2 cellular contexts compared by ENCODE assay signal in the genomic region with DNA sequence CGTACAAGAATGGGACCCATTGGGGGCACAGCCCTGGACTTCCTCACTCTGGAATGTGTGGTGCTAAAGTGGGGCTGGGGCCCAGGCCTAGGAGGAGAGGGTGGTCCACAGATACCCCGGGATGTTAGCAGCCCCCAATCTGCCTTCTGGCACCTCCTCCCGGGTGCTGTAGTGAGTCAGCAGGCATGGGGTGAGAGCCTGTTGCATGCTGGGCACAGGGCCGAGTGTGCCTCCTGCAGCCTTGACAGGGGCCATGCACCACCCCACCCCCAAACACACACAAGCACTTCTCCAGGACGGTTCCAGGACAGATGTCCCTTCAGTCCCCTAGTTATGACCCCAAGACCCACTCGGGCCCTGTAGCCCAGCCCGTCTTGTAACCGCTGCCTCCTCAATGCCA.
TF ChIP-seq lines count a peak whose summit lies in the region.

No MANE protein-coding gene starts in this region.

TF ChIP-seq in HCT116, 20 proteins besides CTCF, POLR2A, EP300 and RAD21:
- no peak for TF ChIP-seq ZFX (IDR thresholded peaks at IDR 0.05)
- no peak for TF ChIP-seq SIN3A (IDR thresholded peaks at IDR 0.05; ENCODE audit: low read depth)
- TF ChIP-seq SP1 (IDR thresholded peaks at IDR 0.05; ENCODE audit: low read depth), result no peak
- TF ChIP-seq ZNF274 (IDR thresholded peaks at IDR 0.05; ENCODE audit: low read depth, low read length), result no peak
- TF ChIP-seq ELF1 (IDR thresholded peaks at IDR 0.05; ENCODE audit: borderline replicate concordance, low read depth), result no peak
- TF ChIP-seq, protein P1, sequence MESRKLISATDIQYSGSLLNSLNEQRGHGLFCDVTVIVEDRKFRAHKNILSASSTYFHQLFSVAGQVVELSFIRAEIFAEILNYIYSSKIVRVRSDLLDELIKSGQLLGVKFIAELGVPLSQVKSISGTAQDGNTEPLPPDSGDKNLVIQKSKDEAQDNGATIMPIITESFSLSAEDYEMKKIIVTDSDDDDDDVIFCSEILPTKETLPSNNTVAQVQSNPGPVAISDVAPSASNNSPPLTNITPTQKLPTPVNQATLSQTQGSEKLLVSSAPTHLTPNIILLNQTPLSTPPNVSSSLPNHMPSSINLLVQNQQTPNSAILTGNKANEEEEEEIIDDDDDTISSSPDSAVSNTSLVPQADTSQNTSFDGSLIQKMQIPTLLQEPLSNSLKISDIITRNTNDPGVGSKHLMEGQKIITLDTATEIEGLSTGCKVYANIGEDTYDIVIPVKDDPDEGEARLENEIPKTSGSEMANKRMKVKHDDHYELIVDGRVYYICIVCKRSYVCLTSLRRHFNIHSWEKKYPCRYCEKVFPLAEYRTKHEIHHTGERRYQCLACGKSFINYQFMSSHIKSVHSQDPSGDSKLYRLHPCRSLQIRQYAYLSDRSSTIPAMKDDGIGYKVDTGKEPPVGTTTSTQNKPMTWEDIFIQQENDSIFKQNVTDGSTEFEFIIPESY (IDR thresholded peaks at IDR 0.05; ENCODE audit: extremely low read depth, insufficient replicate concordance, low read length), result no peak
- TF ChIP-seq JUND (IDR thresholded peaks at IDR 0.05), result no peak
- TF ChIP-seq, protein P2, sequence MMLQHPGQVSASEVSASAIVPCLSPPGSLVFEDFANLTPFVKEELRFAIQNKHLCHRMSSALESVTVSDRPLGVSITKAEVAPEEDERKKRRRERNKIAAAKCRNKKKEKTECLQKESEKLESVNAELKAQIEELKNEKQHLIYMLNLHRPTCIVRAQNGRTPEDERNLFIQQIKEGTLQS (IDR thresholded peaks at IDR 0.05), result no peak
- TF ChIP-seq EZH2 (IDR thresholded peaks at IDR 0.05), result no peak
- TF ChIP-seq FOSL1 (IDR thresholded peaks at IDR 0.05; ENCODE audit: low read depth), result no peak
- TF ChIP-seq EGR1 (IDR thresholded peaks at IDR 0.05; ENCODE audit: low read depth), result no peak
- no peak for TF ChIP-seq YY1 (IDR thresholded peaks at IDR 0.05; ENCODE audit: extremely low read depth, insufficient replicate concordance, low read depth, low read length)
- no peak for TF ChIP-seq CBX3 (IDR thresholded peaks at IDR 0.05; ENCODE audit: low read depth)
- no peak for TF ChIP-seq SRF (IDR thresholded peaks at IDR 0.05; ENCODE audit: low read depth)
- TF ChIP-seq, protein P3, sequence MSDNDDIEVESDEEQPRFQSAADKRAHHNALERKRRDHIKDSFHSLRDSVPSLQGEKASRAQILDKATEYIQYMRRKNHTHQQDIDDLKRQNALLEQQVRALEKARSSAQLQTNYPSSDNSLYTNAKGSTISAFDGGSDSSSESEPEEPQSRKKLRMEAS (IDR thresholded peaks at IDR 0.05), result no peak
- TF ChIP-seq, protein P4, sequence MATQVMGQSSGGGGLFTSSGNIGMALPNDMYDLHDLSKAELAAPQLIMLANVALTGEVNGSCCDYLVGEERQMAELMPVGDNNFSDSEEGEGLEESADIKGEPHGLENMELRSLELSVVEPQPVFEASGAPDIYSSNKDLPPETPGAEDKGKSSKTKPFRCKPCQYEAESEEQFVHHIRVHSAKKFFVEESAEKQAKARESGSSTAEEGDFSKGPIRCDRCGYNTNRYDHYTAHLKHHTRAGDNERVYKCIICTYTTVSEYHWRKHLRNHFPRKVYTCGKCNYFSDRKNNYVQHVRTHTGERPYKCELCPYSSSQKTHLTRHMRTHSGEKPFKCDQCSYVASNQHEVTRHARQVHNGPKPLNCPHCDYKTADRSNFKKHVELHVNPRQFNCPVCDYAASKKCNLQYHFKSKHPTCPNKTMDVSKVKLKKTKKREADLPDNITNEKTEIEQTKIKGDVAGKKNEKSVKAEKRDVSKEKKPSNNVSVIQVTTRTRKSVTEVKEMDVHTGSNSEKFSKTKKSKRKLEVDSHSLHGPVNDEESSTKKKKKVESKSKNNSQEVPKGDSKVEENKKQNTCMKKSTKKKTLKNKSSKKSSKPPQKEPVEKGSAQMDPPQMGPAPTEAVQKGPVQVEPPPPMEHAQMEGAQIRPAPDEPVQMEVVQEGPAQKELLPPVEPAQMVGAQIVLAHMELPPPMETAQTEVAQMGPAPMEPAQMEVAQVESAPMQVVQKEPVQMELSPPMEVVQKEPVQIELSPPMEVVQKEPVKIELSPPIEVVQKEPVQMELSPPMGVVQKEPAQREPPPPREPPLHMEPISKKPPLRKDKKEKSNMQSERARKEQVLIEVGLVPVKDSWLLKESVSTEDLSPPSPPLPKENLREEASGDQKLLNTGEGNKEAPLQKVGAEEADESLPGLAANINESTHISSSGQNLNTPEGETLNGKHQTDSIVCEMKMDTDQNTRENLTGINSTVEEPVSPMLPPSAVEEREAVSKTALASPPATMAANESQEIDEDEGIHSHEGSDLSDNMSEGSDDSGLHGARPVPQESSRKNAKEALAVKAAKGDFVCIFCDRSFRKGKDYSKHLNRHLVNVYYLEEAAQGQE (IDR thresholded peaks at IDR 0.05; ENCODE audit: low read depth), result no peak
- TF ChIP-seq TCF7L2 (IDR thresholded peaks at IDR 0.05; ENCODE audit: borderline replicate concordance, extremely low read depth, insufficient read depth, insufficient read length), result no peak
- TF ChIP-seq POLR2AphosphoS5 (IDR thresholded peaks at IDR 0.05; ENCODE audit: low read depth, low read length), result no peak
- no peak for TF ChIP-seq CEBPB (IDR thresholded peaks at IDR 0.05; ENCODE audit: low read depth)

TF ChIP-seq in K562, 482 proteins besides CTCF, POLR2A, EP300 and RAD21:
- TF ChIP-seq ZFX (CRISPR knock-in tag; IDR thresholded peaks at IDR 0.05) (no peak), STAG1 (CRISPR knock-in tag; IDR thresholded peaks at IDR 0.05; ENCODE audit: borderline replicate concordance) (no peak), ZFP1 (CRISPR knock-in tag; IDR thresholded peaks at IDR 0.05) (no peak), ZNF124 (CRISPR knock-in tag; IDR thresholded peaks at IDR 0.05) (no peak), ZNF586 (CRISPR knock-in tag; conservative IDR thresholded peaks at IDR 0.05) (no peak), MYBL2 (IDR thresholded peaks at IDR 0.05; ENCODE audit: low read depth) (no peak), MYBL2 (CRISPR knock-in tag; IDR thresholded peaks at IDR 0.05; ENCODE audit: borderline replicate concordance) (no peak), ZNF140 (CRISPR knock-in tag; IDR thresholded peaks at IDR 0.05) (no peak), ZNF699 (CRISPR knock-in tag; IDR thresholded peaks at IDR 0.05; ENCODE audit: insufficient replicate concordance) (no peak), KAT7 (CRISPR knock-in tag; IDR thresholded peaks at IDR 0.05; ENCODE audit: borderline replicate concordance) (no peak), HNRNPL (IDR thresholded peaks at IDR 0.05; ENCODE audit: low read depth, low read length) (no peak), MTA3 (IDR thresholded peaks at IDR 0.05; ENCODE audit: borderline replicate concordance) (no peak), ZNF23 (CRISPR knock-in tag; IDR thresholded peaks at IDR 0.05) (no peak)
- TF ChIP-seq, protein P5, sequence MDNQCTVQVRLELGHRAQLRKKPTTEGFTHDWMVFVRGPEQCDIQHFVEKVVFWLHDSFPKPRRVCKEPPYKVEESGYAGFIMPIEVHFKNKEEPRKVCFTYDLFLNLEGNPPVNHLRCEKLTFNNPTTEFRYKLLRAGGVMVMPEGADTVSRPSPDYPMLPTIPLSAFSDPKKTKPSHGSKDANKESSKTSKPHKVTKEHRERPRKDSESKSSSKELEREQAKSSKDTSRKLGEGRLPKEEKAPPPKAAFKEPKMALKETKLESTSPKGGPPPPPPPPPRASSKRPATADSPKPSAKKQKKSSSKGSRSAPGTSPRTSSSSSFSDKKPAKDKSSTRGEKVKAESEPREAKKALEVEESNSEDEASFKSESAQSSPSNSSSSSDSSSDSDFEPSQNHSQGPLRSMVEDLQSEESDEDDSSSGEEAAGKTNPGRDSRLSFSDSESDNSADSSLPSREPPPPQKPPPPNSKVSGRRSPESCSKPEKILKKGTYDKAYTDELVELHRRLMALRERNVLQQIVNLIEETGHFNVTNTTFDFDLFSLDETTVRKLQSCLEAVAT (IDR thresholded peaks at IDR 0.05), result no peak
- TF ChIP-seq, protein P6, sequence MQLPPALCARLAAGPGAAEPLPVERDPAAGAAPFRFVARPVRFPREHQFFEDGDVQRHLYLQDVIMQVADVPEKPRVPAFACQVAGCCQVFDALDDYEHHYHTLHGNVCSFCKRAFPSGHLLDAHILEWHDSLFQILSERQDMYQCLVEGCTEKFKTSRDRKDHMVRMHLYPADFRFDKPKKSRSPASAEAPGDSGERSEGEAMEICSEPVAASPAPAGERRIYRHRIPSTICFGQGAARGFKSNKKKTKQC (CRISPR knock-in tag; IDR thresholded peaks at IDR 0.05), result no peak
- TF ChIP-seq, protein P7, sequence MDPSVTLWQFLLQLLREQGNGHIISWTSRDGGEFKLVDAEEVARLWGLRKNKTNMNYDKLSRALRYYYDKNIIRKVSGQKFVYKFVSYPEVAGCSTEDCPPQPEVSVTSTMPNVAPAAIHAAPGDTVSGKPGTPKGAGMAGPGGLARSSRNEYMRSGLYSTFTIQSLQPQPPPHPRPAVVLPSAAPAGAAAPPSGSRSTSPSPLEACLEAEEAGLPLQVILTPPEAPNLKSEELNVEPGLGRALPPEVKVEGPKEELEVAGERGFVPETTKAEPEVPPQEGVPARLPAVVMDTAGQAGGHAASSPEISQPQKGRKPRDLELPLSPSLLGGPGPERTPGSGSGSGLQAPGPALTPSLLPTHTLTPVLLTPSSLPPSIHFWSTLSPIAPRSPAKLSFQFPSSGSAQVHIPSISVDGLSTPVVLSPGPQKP (CRISPR knock-in tag; IDR thresholded peaks at IDR 0.05), result no peak
- TF ChIP-seq, protein P8, sequence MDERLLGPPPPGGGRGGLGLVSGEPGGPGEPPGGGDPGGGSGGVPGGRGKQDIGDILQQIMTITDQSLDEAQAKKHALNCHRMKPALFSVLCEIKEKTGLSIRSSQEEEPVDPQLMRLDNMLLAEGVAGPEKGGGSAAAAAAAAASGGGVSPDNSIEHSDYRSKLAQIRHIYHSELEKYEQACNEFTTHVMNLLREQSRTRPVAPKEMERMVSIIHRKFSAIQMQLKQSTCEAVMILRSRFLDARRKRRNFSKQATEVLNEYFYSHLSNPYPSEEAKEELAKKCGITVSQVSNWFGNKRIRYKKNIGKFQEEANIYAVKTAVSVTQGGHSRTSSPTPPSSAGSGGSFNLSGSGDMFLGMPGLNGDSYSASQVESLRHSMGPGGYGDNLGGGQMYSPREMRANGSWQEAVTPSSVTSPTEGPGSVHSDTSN (CRISPR knock-in tag; IDR thresholded peaks at IDR 0.05; ENCODE audit: low read depth), result no peak
- TF ChIP-seq, protein P8 (tag; conservative IDR thresholded peaks at IDR 0.05; ENCODE audit: low read depth), result no peak
- TF ChIP-seq, protein P9, sequence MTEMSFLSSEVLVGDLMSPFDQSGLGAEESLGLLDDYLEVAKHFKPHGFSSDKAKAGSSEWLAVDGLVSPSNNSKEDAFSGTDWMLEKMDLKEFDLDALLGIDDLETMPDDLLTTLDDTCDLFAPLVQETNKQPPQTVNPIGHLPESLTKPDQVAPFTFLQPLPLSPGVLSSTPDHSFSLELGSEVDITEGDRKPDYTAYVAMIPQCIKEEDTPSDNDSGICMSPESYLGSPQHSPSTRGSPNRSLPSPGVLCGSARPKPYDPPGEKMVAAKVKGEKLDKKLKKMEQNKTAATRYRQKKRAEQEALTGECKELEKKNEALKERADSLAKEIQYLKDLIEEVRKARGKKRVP (CRISPR knock-in tag; IDR thresholded peaks at IDR 0.05), result no peak
- TF ChIP-seq, protein P10, sequence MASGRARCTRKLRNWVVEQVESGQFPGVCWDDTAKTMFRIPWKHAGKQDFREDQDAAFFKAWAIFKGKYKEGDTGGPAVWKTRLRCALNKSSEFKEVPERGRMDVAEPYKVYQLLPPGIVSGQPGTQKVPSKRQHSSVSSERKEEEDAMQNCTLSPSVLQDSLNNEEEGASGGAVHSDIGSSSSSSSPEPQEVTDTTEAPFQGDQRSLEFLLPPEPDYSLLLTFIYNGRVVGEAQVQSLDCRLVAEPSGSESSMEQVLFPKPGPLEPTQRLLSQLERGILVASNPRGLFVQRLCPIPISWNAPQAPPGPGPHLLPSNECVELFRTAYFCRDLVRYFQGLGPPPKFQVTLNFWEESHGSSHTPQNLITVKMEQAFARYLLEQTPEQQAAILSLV (tag; IDR thresholded peaks at IDR 0.05), result no peak
- TF ChIP-seq, protein P11, sequence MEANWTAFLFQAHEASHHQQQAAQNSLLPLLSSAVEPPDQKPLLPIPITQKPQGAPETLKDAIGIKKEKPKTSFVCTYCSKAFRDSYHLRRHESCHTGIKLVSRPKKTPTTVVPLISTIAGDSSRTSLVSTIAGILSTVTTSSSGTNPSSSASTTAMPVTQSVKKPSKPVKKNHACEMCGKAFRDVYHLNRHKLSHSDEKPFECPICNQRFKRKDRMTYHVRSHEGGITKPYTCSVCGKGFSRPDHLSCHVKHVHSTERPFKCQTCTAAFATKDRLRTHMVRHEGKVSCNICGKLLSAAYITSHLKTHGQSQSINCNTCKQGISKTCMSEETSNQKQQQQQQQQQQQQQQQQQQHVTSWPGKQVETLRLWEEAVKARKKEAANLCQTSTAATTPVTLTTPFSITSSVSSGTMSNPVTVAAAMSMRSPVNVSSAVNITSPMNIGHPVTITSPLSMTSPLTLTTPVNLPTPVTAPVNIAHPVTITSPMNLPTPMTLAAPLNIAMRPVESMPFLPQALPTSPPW (CRISPR knock-in tag; IDR thresholded peaks at IDR 0.05), result no peak
- TF ChIP-seq, protein P12, sequence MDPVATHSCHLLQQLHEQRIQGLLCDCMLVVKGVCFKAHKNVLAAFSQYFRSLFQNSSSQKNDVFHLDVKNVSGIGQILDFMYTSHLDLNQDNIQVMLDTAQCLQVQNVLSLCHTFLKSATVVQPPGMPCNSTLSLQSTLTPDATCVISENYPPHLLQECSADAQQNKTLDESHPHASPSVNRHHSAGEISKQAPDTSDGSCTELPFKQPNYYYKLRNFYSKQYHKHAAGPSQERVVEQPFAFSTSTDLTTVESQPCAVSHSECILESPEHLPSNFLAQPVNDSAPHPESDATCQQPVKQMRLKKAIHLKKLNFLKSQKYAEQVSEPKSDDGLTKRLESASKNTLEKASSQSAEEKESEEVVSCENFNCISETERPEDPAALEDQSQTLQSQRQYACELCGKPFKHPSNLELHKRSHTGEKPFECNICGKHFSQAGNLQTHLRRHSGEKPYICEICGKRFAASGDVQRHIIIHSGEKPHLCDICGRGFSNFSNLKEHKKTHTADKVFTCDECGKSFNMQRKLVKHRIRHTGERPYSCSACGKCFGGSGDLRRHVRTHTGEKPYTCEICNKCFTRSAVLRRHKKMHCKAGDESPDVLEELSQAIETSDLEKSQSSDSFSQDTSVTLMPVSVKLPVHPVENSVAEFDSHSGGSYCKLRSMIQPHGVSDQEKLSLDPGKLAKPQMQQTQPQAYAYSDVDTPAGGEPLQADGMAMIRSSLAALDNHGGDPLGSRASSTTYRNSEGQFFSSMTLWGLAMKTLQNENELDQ (CRISPR knock-in tag; IDR thresholded peaks at IDR 0.05; ENCODE audit: borderline replicate concordance), result no peak
